Comparison of ENCODE assay signal across 27 cellular contexts in the genomic region with DNA sequence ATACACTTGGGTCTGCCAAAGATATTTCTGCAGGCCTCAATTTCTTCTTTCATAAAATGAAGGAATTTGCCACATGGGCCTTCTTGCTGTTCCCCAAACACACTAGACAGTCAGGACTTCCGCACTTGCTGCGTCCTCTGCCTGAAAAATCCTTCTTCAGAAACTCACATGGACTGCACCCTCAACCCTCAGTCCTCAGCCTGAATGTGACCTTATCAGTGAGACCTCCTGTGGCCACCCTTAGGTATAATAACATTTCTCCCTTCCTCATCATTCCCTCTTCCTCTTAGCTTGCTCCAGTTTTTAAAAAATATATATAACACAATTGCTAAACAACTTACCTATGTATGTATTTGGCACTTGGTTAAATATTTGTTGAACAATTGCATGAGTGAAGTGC. TPM values are rescaled to one million over a fixed set of nuclear protein-coding genes. Genes with fewer than 3 reads are reported as not detected.
"Had no signal": no experiment of that assay in that cellular context is flagged by ENCODE, and none has a peak within 500 bp of the region (broad histone marks: within the 10 kb centered on the region; RNA-seq: fewer than 3 reads in every experiment).

No MANE protein-coding gene starts in this region.

- H3K4me3 ChIP-seq: dorsolateral prefrontal cortex, pancreas, stomach, vagina had no signal

- H3K4me1 ChIP-seq: pancreas, stomach, vagina had no signal

- H3K27ac ChIP-seq: brain microvascular endothelial cell, dorsolateral prefrontal cortex, epithelial cell of prostate, neutrophil, pancreas, stomach, vagina had no signal

- H3K36me3 ChIP-seq: brain microvascular endothelial cell, neutrophil, pancreas, stomach, vagina had no signal

- ATAC-seq: activated CD4-positive, CD25-positive, alpha-beta regulatory T cell treated with anti-CD3 and anti-CD28 coated beads, Interleukin-2, amount 50 U/mL, for 24 hours; activated T-cell treated with anti-CD3 and anti-CD28 coated beads, Interleukin-2, amount 50 U/mL, for 4 hours; natural killer cell treated with Interleukin-12 subunit alpha and Interleukin-12 subunit beta and Interleukin-15 and Interleukin-18, amount 100 ng/mL, for 72 hours; pancreas; sciatic nerve; stimulated activated effector memory CD8-positive, alpha-beta T cell treated with anti-CD3 and anti-CD28 coated beads, Interleukin-12 subunit alpha, Interleukin-12 subunit beta, amount 100 ng/mL, for 72 hours had no signal

- H3K9me3 ChIP-seq: neutrophil, pancreas, stomach, vagina had no signal

- H3K27me3 ChIP-seq: brain microvascular endothelial cell, dorsolateral prefrontal cortex, neutrophil, pancreas, stomach, vagina had no signal

- DNase-seq: activated CD4-positive, alpha-beta T cell treated with anti-CD3 and anti-CD28 coated beads, Interleukin-2, amount 50 U/mL, for 1 hour; activated CD8-positive, alpha-beta memory T cell treated with anti-CD3 and anti-CD28 coated beads, Interleukin-2, amount 50 U/mL, for 4 hours; activated effector memory CD4-positive, alpha-beta T cell treated with anti-CD3 and anti-CD28 coated beads, Interleukin-2, amount 50 U/mL, for 16 hours; activated naive CD4-positive, alpha-beta T cell treated with anti-CD3 and anti-CD28 coated beads, Interleukin-2, amount 50 U/mL, for 16 hours; activated T-cell treated with anti-CD3 and anti-CD28 coated beads, Interleukin-2, amount 50 U/mL, for 4 hours; aorta; brain microvascular endothelial cell; central memory CD4-positive, alpha-beta T cell; dorsolateral prefrontal cortex; foreskin fibroblast; glutamatergic neuron; hypothalamus; pancreas; stimulated activated CD4-positive, alpha-beta T cell treated with anti-CD3 and anti-CD28 coated beads, Interleukin-4, amount 100 ng/mL, for 24 hours; stomach; trophoblast cell had no signal

RNA-seq across cellular contexts. Expression of a gene that starts 9.7 kb away (rescaled TPM):
- total RNA-seq: activated T-cell treated with anti-CD3 and anti-CD28 coated beads, Interleukin-2, amount 50 U/mL, for 4 hours; lung microvascular endothelial cell; mesothelial cell of epicardium; natural killer cell treated with Interleukin-12 subunit alpha and Interleukin-12 subunit beta and Interleukin-15 and Interleukin-18, amount 100 ng/mL, for 72 hours; pancreas; pulmonary artery endothelial cell; vagina had no signal
- polyA plus RNA-seq: aorta, keratinocyte, pancreas, stomach had no signal
